In genomic region chr9:111630182-111631070, GRCh38 we compare ENCODE assay signal across 8 cellular contexts. TPM values are rescaled to one million over a fixed set of nuclear protein-coding genes. Genes with fewer than 3 reads are reported as not detected.
DNase-seq lines count a peak whose midpoint lies in the region; ATAC-seq, FAIRE-seq and TF ChIP-seq lines count a peak whose summit lies in the region.

No MANE protein-coding gene starts in this region.

- no CpG with 5 or more reads among the region's 22 CpGs for WGBS in mesendoderm (ENCODE audit: extremely low coverage, insufficient coverage, low lambda C conversion rate)
- WGBS in aorta, 2 donors, result 4% methylated on average over 22 of the region's 22 CpGs

- ATAC-seq in GM21423 (IDR thresholded peaks at IDR 0.05; ENCODE audit: unreplicated experiment) (peak; percentile 22), aorta (ENCODE audit: low FRiP score) (peak; percentile 24)

- H3K9me3 Mint-ChIP-seq in Calu3 (ENCODE audit: low read depth, unreplicated experiment) (no peaks in the 10 kb centered on the region), MCF 10A (ENCODE audit: unreplicated experiment) (no peaks in the 10 kb centered on the region)

- H3K4me3 ChIP-seq in mesendoderm (ENCODE audit: low read length) (peak overlapping the region; percentile 77), aorta (ENCODE audit: low read length in 2 of 2) (peak overlapping the region; percentile 39 to 53)

- H3K23ac ChIP-seq in mesendoderm (ENCODE audit: low read length), result no peak overlapping the region

- peak overlapping the region; percentile 82 for H4K8ac ChIP-seq in mesendoderm (ENCODE audit: low read depth, low read length)

- peak overlapping the region; percentile 66 for H3K4ac ChIP-seq in mesendoderm (ENCODE audit: low read depth, low read length)

- POLR2A ChIA-PET in MCF 10A (lab: Yijun Ruan, JAX), result interaction anchor here (0.6 to 7.1 kb wide), 29 partner anchors 8 to 588 kb away, joined by 3 to 88 read pairs (median 4); partner anchors contain the start of genes GNG10, PTGR1, UGCG and ZNF483

- no peak overlapping the region for H4K5ac ChIP-seq in mesendoderm (ENCODE audit: low read length)

- H3K4me1 ChIP-seq in mesendoderm (ENCODE audit: control insufficient read depth, low read depth, low read length) (peaks cover 6% of the 10 kb centered on the region), aorta (ENCODE audit: control insufficient read depth in 1 of 2, insufficient read depth in 2 of 2, low read length in 2 of 2) (peaks cover 3 to 10% of the 10 kb centered on the region in 2 donors)

- no peak for DNase-seq in Calu3
- peak; percentile 24 for DNase-seq in HS-27A (ENCODE audit: low read depth)
- DNase-seq in MCF 10A (ENCODE audit: unreplicated experiment), result no peak
- DNase-seq in mesendoderm, result no peak
- no peak for DNase-seq in aorta
- DNase-seq in GM12891 (ENCODE audit: insufficient read length, low spot score), result no peak
- DNase-seq in SKM-1 (lab: John Stamatoyannopoulos, UW; ENCODE audit: unreplicated experiment), result no peak

- H3K4me1 Mint-ChIP-seq in Calu3 (ENCODE audit: low read depth, unreplicated experiment), result peaks cover 20% of the 10 kb centered on the region
- peaks cover 34% of the 10 kb centered on the region for H3K4me1 Mint-ChIP-seq in MCF 10A (ENCODE audit: insufficient read depth, unreplicated experiment)

- intact Hi-C loops in Calu3 (cut with micrococcal nuclease; ENCODE audit: unreplicated experiment) (loop anchor here (10.0 kb wide), 1 partner anchor 94 kb away; no protein-coding TSS in a partner anchor), MCF 10A (cut with micrococcal nuclease) (loop anchor here (2.0 to 5.0 kb wide), 2 partner anchors 32 to 62 kb away; partner anchors contain the start of gene PTGR1), aorta (cut with DNase I) (no loop called here)

- peak overlapping the region; percentile 97 for H3K4me3 Mint-ChIP-seq in Calu3 (ENCODE audit: low read depth, unreplicated experiment)
- peak overlapping the region; percentile 99 for H3K4me3 Mint-ChIP-seq in MCF 10A (ENCODE audit: unreplicated experiment)

- TF ChIP-seq CTCF in Calu3 (IDR thresholded peaks at IDR 0.05; ENCODE audit: unreplicated experiment) (no peak), MCF 10A (IDR thresholded peaks at IDR 0.05; ENCODE audit: unreplicated experiment) (no peak)

- no peak overlapping the region for H3K27ac ChIP-seq in mesendoderm (ENCODE audit: low read depth, low read length)
- H3K27ac ChIP-seq in aorta (ENCODE audit: low read depth in 1 of 2, low read length in 2 of 2), result no peak overlapping the region

- no peak overlapping the region for H2BK5ac ChIP-seq in mesendoderm (ENCODE audit: low read length)

- FAIRE-seq in GM12891 (lab: Jason Lieb, UNC), result no peak

- H3K9ac ChIP-seq in mesendoderm (ENCODE audit: low read length), result peak overlapping the region; percentile 78

- no peak overlapping the region for H2BK15ac ChIP-seq in mesendoderm (replicated peaks; ENCODE audit: low read depth)

- no peak overlapping the region for H2BK120ac ChIP-seq in mesendoderm (ENCODE audit: low read depth, low read length)

- no peaks in the 10 kb centered on the region for H3K9me3 ChIP-seq in aorta (ENCODE audit: control insufficient read depth, low read length)

- H3K27me3 ChIP-seq in mesendoderm (ENCODE audit: insufficient read depth, low read length, poor library complexity) (no peaks in the 10 kb centered on the region), aorta (ENCODE audit: control insufficient read depth in 1 of 2, insufficient read depth in 2 of 2, low read length in 1 of 2) (no peaks in the 10 kb centered on the region)

- peaks cover 35% of the 10 kb centered on the region for H3K79me2 ChIP-seq in mesendoderm (ENCODE audit: control insufficient read depth, insufficient read depth, low read length)

- CTCF ChIA-PET in Calu3 (lab: Charles Lee) (no interaction called here), MCF 10A (lab: Yijun Ruan, JAX) (interaction anchor here (0.8 to 1.1 kb wide), 3 partner anchors 33 to 165 kb away, joined by 3 to 6 read pairs (median 5); no protein-coding TSS in a partner anchor)

- BruUV-seq in Calu3 (replicated peaks; lab: Mats Ljungman, UMichigan) (no TSS peak), MCF 10A (replicated peaks; lab: Mats Ljungman, UMichigan) (no TSS peak)

- H3K27ac Mint-ChIP-seq in Calu3 (ENCODE audit: unreplicated experiment) (peak overlapping the region; percentile 91), MCF 10A (ENCODE audit: low read depth, unreplicated experiment) (peak overlapping the region; percentile 82)

- no peaks in the 10 kb centered on the region for H3K27me3 Mint-ChIP-seq in Calu3 (ENCODE audit: unreplicated experiment)
- no peaks in the 10 kb centered on the region for H3K27me3 Mint-ChIP-seq in MCF 10A (ENCODE audit: insufficient read depth, unreplicated experiment)

- H3K4me2 ChIP-seq in mesendoderm (ENCODE audit: low read length), result peak overlapping the region; percentile 76

- no peak overlapping the region for H2AK5ac ChIP-seq in mesendoderm (ENCODE audit: low read length)

- H3K36me3 ChIP-seq in mesendoderm (ENCODE audit: control insufficient read depth, insufficient read depth, low read length) (no peaks in the 10 kb centered on the region), aorta (ENCODE audit: control insufficient read depth in 1 of 2, insufficient read depth in 2 of 2, low read length in 1 of 2) (no peaks in the 10 kb centered on the region)

- peak overlapping the region; percentile 87 for H3K56ac ChIP-seq in mesendoderm (ENCODE audit: low read length)

- peaks cover 9% of the 10 kb centered on the region for H3K79me1 ChIP-seq in mesendoderm (ENCODE audit: low read length)

- H3K36me3 Mint-ChIP-seq in Calu3 (ENCODE audit: insufficient read depth, unreplicated experiment), result peaks cover 20% of the 10 kb centered on the region
- H3K36me3 Mint-ChIP-seq in MCF 10A (ENCODE audit: insufficient read depth, unreplicated experiment), result no peaks in the 10 kb centered on the region

- TF ChIP-seq POLR2A in GM12891 (IDR thresholded peaks at IDR 0.05; ENCODE audit: low read depth, low read length), result no peak

- peak overlapping the region; percentile 6 for H3K18ac ChIP-seq in mesendoderm (ENCODE audit: low read length)

TF ChIP-seq in GM12891, 5 proteins besides CTCF, POLR2A, EP300 and RAD21:
- TF ChIP-seq PAX5 (IDR thresholded peaks at IDR 0.05; ENCODE audit: insufficient read depth, low read length, severe bottlenecking), result no peak
- no peak for TF ChIP-seq SPI1 (IDR thresholded peaks at IDR 0.05; ENCODE audit: low read depth, low read length)
- no peak for TF ChIP-seq TAF1 (IDR thresholded peaks at IDR 0.05; ENCODE audit: low read depth, low read length)
- TF ChIP-seq POLR2AphosphoS5 (IDR thresholded peaks at IDR 0.05; ENCODE audit: low read depth, low read length), result no peak
- no peak for TF ChIP-seq POU2F2 (IDR thresholded peaks at IDR 0.05; ENCODE audit: low read depth, low read length)

RNA-seq across cellular contexts. Expression of gene DNAJC25, which starts 0.7 kb away (rescaled TPM):
- total RNA-seq in Calu3 (2022) (5.0 and 6.3 TPM in 2 replicates), MCF 10A (2022) (10.9 and 11.6 TPM in 2 replicates), aorta (1 to 10 TPM; 5.6 to 6.0 TPM)
- polyA plus RNA-seq in mesendoderm (2013, experiment 1 of 2), result 7.3 TPM
- polyA plus RNA-seq in mesendoderm (2013, experiment 2 of 2), result 7.8 TPM
- polyA plus RNA-seq in aorta, result 1 to 10 TPM; 5.0 to 5.1 TPM
- 4.2 TPM for polyA plus RNA-seq in GM12891 (2012; ENCODE audit: low read depth, missing spikeins)

RNA-seq across cellular contexts. Expression of gene GNG10, which starts 31.0 kb away (rescaled TPM):
- 17.8 and 21.5 TPM in 2 replicates for total RNA-seq in Calu3 (2022)
- total RNA-seq in MCF 10A (2022), result 42.0 and 61.7 TPM in 2 replicates
- 43.5 TPM for polyA plus RNA-seq in mesendoderm (2013, experiment 1 of 2)
- 45.6 TPM for polyA plus RNA-seq in mesendoderm (2013, experiment 2 of 2)
- 10 to 100 TPM; 40.2 to 47.0 TPM for total RNA-seq in aorta
- 100 to 1,000 TPM in 1 of 2 donors, 10 to 100 TPM in 1; 42.8 to 139 TPM for polyA plus RNA-seq in aorta
- 12.2 TPM for polyA plus RNA-seq in GM12891 (2012; ENCODE audit: low read depth, missing spikeins)

RNA-seq across cellular contexts. Expression of gene PTGR1, which starts 31.0 kb away (rescaled TPM):
- 22.3 and 24.2 TPM in 2 replicates for total RNA-seq in Calu3 (2022)
- 27.4 and 27.8 TPM in 2 replicates for total RNA-seq in MCF 10A (2022)
- 17.7 TPM for polyA plus RNA-seq in mesendoderm (2013, experiment 1 of 2)
- 18.0 TPM for polyA plus RNA-seq in mesendoderm (2013, experiment 2 of 2)
- 10 to 100 TPM; 18.2 to 43.1 TPM for total RNA-seq in aorta
- 100 to 1,000 TPM in 1 of 2 donors, 10 to 100 TPM in 1; 35.9 to 138 TPM for polyA plus RNA-seq in aorta
- polyA plus RNA-seq in GM12891 (2012; ENCODE audit: low read depth, missing spikeins), result 26.5 TPM

Comparison
In these comparisons a context has a peak if more than half of its experiments do, and no peak if none do; other contexts are left out.
1. intact Hi-C loops: an anchor here in Calu3 (10.0 kb wide) and MCF 10A (2.0 to 5.0 kb wide); none called in aorta.